8 cellular contexts compared by ENCODE assay signal in genomic region chr2:47534179-47534919, GRCh38. TPM values are rescaled to one million over a fixed set of nuclear protein-coding genes. Genes with fewer than 3 reads are reported as not detected.
DNase-seq lines count a peak whose midpoint lies in the region; ATAC-seq and FAIRE-seq lines count a peak whose summit lies in the region.

No MANE protein-coding gene starts in this region.

- no peak overlapping the region for H3K27ac Mint-ChIP-seq in stimulated activated effector memory CD8-positive, alpha-beta T cell treated with anti-CD3 and anti-CD28 coated beads, Interleukin-12 subunit alpha, Interleukin-12 subunit beta, amount 100 ng/mL, for 72 hours

- ATAC-seq in stimulated activated effector memory CD8-positive, alpha-beta T cell treated with anti-CD3 and anti-CD28 coated beads, Interleukin-12 subunit alpha, Interleukin-12 subunit beta, amount 100 ng/mL, for 72 hours, result no peak

- H3K9me3 Mint-ChIP-seq in stimulated activated effector memory CD8-positive, alpha-beta T cell treated with anti-CD3 and anti-CD28 coated beads, Interleukin-12 subunit alpha, Interleukin-12 subunit beta, amount 100 ng/mL, for 72 hours, result no peaks in the 10 kb centered on the region

- DNase-seq in NCI-H1092 (lab: John Stamatoyannopoulos, UW) (peak; percentile 2), NCI-H1092 treated with DMSO at 0.1 percent for 48 hours (lab: John Stamatoyannopoulos, UW) (no peak), NCI-H1694 (lab: John Stamatoyannopoulos, UW) (peak; percentile 25), cerebellum (ENCODE audit: low spot score) (peak; percentile 48), occipital lobe (lab: John Stamatoyannopoulos, UW) (peak; percentile 41), NCI-H748 treated with DMSO at 0.1 percent for 48 hours (lab: John Stamatoyannopoulos, UW) (no peak), GM19239 (ENCODE audit: insufficient read length, low spot score) (no peak)
- DNase-seq in stimulated activated effector memory CD8-positive, alpha-beta T cell treated with anti-CD3 and anti-CD28 coated beads, Interleukin-12 subunit alpha, Interleukin-12 subunit beta, amount 100 ng/mL, for 72 hours (ENCODE audit: low spot score in 2 of 2), result no peak

- no peaks in the 10 kb centered on the region for H3K36me3 Mint-ChIP-seq in stimulated activated effector memory CD8-positive, alpha-beta T cell treated with anti-CD3 and anti-CD28 coated beads, Interleukin-12 subunit alpha, Interleukin-12 subunit beta, amount 100 ng/mL, for 72 hours

- H3K4me3 Mint-ChIP-seq in stimulated activated effector memory CD8-positive, alpha-beta T cell treated with anti-CD3 and anti-CD28 coated beads, Interleukin-12 subunit alpha, Interleukin-12 subunit beta, amount 100 ng/mL, for 72 hours, result no peak overlapping the region

- no peak for FAIRE-seq in GM19239 (lab: Jason Lieb, UNC)

- no peaks in the 10 kb centered on the region for H3K4me1 Mint-ChIP-seq in stimulated activated effector memory CD8-positive, alpha-beta T cell treated with anti-CD3 and anti-CD28 coated beads, Interleukin-12 subunit alpha, Interleukin-12 subunit beta, amount 100 ng/mL, for 72 hours

RNA-seq across cellular contexts. Expression of gene KCNK12, which starts 36.4 kb away (rescaled TPM):
- total RNA-seq in cerebellum (4.4 TPM), occipital lobe (1.1 TPM)

Comparison
In these comparisons a context has a peak if more than half of its experiments do, and no peak if none do; other contexts are left out.
1. DNase-seq: peak in NCI-H1092 (single experiment), NCI-H1694 (single experiment), cerebellum (single experiment) and occipital lobe (single experiment); none in NCI-H1092 treated with DMSO at 0.1 percent for 48 hours (single experiment), NCI-H748 treated with DMSO at 0.1 percent for 48 hours (single experiment), stimulated activated effector memory CD8-positive, alpha-beta T cell treated with anti-CD3 and anti-CD28 coated beads, Interleukin-12 subunit alpha, Interleukin-12 subunit beta, amount 100 ng/mL, for 72 hours (0 of 2) and GM19239 (single experiment).